Comparison of ENCODE assay signal across 27 cellular contexts in the genomic region with DNA sequence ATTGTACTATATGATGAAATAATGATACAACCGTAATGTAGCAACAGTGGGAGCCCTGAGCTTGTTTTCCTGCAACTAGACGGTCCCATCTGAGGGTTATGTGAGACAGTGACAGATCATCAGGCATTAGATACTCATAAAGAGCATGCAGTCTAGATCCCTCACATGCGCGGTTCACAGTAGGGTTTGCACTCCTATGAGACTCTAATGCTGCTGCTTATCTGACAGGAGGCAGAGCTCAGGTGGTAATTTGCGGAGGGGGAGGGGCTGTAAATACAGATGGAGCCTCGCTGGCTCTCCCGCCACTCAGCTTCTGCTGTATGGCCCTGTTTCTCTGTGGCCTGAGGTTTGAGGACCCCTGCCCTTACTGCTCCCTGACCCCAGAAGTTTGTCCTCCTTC. TPM values are rescaled to one million over a fixed set of nuclear protein-coding genes. Genes with fewer than 3 reads are reported as not detected.
DNase-seq lines count a peak whose midpoint lies in the region; ATAC-seq, FAIRE-seq and TF ChIP-seq lines count a peak whose summit lies in the region.
"Had no signal": no experiment of that assay in that cellular context is flagged by ENCODE, and none has a peak within 500 bp of the region (broad histone marks: within the 10 kb centered on the region; RNA-seq: fewer than 3 reads in every experiment).

No MANE protein-coding gene starts in this region.

- no peaks in the 10 kb centered on the region for H3K36me3 Mint-ChIP-seq in neural crest cell (ENCODE audit: low read depth)

- H3K27me3 Mint-ChIP-seq in neural crest cell (ENCODE audit: low read depth), result peaks cover 2% of the 10 kb centered on the region

- no peak overlapping the region for H2AFZ ChIP-seq in HepG2 (ENCODE audit: low read length)
- H2AFZ ChIP-seq: PC-9 had no signal

- in situ Hi-C loops in HepG2 (cut with HindIII; ENCODE audit: extremely low pct_ligation_motif_present, low pct_unique_long_range_greater_than_20kb), result no loop called here

- H3K9me3 ChIP-seq in HepG2 (ENCODE audit: low read length), result no peaks in the 10 kb centered on the region
- H3K9me3 ChIP-seq: BLaER1, MG63, SJSA1 had no signal

- no peak overlapping the region for H3K4me3 ChIP-seq in HepG2 (replicated peaks in 1 of 3; ENCODE audit: insufficient read depth in 1 of 3, low read depth in 2 of 3, low read length in 3 of 3)
- H3K4me3 ChIP-seq: BLaER1, MG63, PC-9, SJSA1 had no signal

- no peak for DNase-seq in HEK293T (ENCODE audit: extremely low spot score)
- DNase-seq in NCI-H2227 treated with DMSO at 0.1 percent for 48 hours (lab: John Stamatoyannopoulos, UW), result peak; percentile 12
- peak; percentile 19 for DNase-seq in amniotic epithelial cell (ENCODE audit: low read depth)
- DNase-seq in neural crest cell (ENCODE audit: low read depth, low spot score), result no peak
- no peak for DNase-seq in effector CD8-positive, alpha-beta T cell (lab: John Stamatoyannopoulos, UW)
- DNase-seq in D341Med (ENCODE audit: low spot score), result no peak
- no peak for DNase-seq in middle frontal gyrus (ENCODE audit: extremely low spot score, low spot score)
- no peak for DNase-seq in HepG2 (ENCODE audit: low spot score)
- DNase-seq: CD4-positive, CD25-positive, alpha-beta regulatory T cell; KBM-7; MG63; NCI-H1105 treated with DMSO at 0.1 percent for 48 hours; NCI-H1694; NCI-H2029 treated with DMSO at 0.1 percent for 48 hours; NCI-H446; NCI-H526; PC-9; Right ventricle myocardium superior; RPMI8226; T-helper 1 cell had no signal

- CTCF ChIA-PET in HEK293T (lab: Yijun Ruan, JAX) (no interaction called here), HepG2 (lab: Yijun Ruan, JAX; ENCODE audit: low intra/inter-chr PET ratio, low total read pairs) (no interaction called here)

- no peaks in the 10 kb centered on the region for H3K36me3 ChIP-seq in HepG2 (replicated peaks in 1 of 2; ENCODE audit: control insufficient read depth in 1 of 2, insufficient read depth in 2 of 2, low read length in 2 of 2)
- H3K36me3 ChIP-seq: BLaER1, SJSA1 had no signal

- intact Hi-C loops in HepG2 (cut with micrococcal nuclease; ENCODE audit: unreplicated experiment), result no loop called here

- TF ChIP-seq RAD21 in HepG2 (CRISPR knock-in tag; IDR thresholded peaks at IDR 0.05), result no peak

- no peak overlapping the region for H3K27ac ChIP-seq in HepG2 (ENCODE audit: extremely low read length, insufficient read depth, low read length)
- H3K27ac ChIP-seq: BLaER1, PC-9, SJSA1 had no signal

- no peaks in the 10 kb centered on the region for H4K20me1 ChIP-seq in HepG2 (ENCODE audit: insufficient read depth, low read length)
- H4K20me1 ChIP-seq: BLaER1 had no signal

- BruUV-seq in HepG2 (replicated peaks; lab: Mats Ljungman, UMichigan), result no TSS peak

- TF ChIP-seq CTCF in neural crest cell (conservative IDR thresholded peaks at IDR 0.05), result no peak
- no peak for TF ChIP-seq CTCF in HepG2 (CRISPR knock-in tag; IDR thresholded peaks at IDR 0.05)

- peaks cover 11% of the 10 kb centered on the region; the same call in 1 of the 2 replicates for H3K4me1 ChIP-seq in HepG2 (ENCODE audit: insufficient read depth, low read length)

- FAIRE-seq in HepG2 (lab: Jason Lieb, UNC), result no peak
- FAIRE-seq: A204.1, D721Med, GM19239 had no signal

- H3K9ac ChIP-seq in HepG2 (ENCODE audit: insufficient read depth, low read depth, low read length), result no peak overlapping the region
- H3K9ac ChIP-seq: BLaER1 had no signal

- H3K9me3 Mint-ChIP-seq in neural crest cell, result no peaks in the 10 kb centered on the region
- H3K9me3 Mint-ChIP-seq: CD4-positive, CD25-positive, alpha-beta regulatory T cell had no signal

- no peak overlapping the region for H3K4me3 Mint-ChIP-seq in neural crest cell
- H3K4me3 Mint-ChIP-seq: CD4-positive, CD25-positive, alpha-beta regulatory T cell had no signal

- peaks cover 3% of the 10 kb centered on the region in 2 experiments; a peak in 3 of 5 replicates for H3K27me3 ChIP-seq in HepG2 (ENCODE audit: control insufficient read depth in 1 of 2, insufficient read depth in 2 of 2, low read length in 2 of 2)
- H3K27me3 ChIP-seq: BLaER1, MG63, SJSA1 had no signal

- TF ChIP-seq POLR2A in HepG2 (IDR thresholded peaks at IDR 0.05; ENCODE audit: insufficient read depth in 1 of 2, low read depth in 2 of 2, low read length in 2 of 2), result no peak

- ATAC-seq in HepG2, result no peak

- TF ChIP-seq EP300 in HepG2 (IDR thresholded peaks at IDR 0.05; ENCODE audit: low read depth in 2 of 2, low read length in 2 of 2) (no peak), HepG2 (CRISPR knock-in tag; IDR thresholded peaks at IDR 0.05; ENCODE audit: borderline replicate concordance) (no peak)

- POLR2A ChIA-PET in HEK293T (lab: Yijun Ruan, JAX), result no interaction called here
- POLR2A ChIA-PET in HepG2 (lab: Yijun Ruan, JAX), result no interaction called here

- 16% methylated on average over 6 of the region's 7 CpGs for WGBS in HepG2 (ENCODE audit: low lambda C conversion rate)

- no peak overlapping the region for H3K4me2 ChIP-seq in HepG2 (ENCODE audit: low read depth, low read length)
- H3K4me2 ChIP-seq: BLaER1, PC-9 had no signal

- no peaks in the 10 kb centered on the region for H3K79me2 ChIP-seq in HepG2 (ENCODE audit: insufficient read depth, low read length)

- H3K27ac Mint-ChIP-seq in neural crest cell (ENCODE audit: unreplicated experiment), result peak overlapping the region; percentile 35

- H3K4me1 Mint-ChIP-seq in neural crest cell, result peaks cover 13% of the 10 kb centered on the region

TF ChIP-seq in HEK293T, 16 proteins besides CTCF, POLR2A, EP300 and RAD21 (continues in another document):
- no peak for TF ChIP-seq FOXA1 (IDR thresholded peaks at IDR 0.05)

TF ChIP-seq in HepG2, 621 proteins besides CTCF, POLR2A, EP300 and RAD21 (continues in another document):
- TF ChIP-seq ZNF256 (CRISPR knock-in tag; conservative IDR thresholded peaks at IDR 0.05) (no peak), TCF12 (IDR thresholded peaks at IDR 0.05) (no peak), TCF12 (CRISPR knock-in tag; IDR thresholded peaks at IDR 0.05) (no peak), MXD1 (CRISPR knock-in tag; IDR thresholded peaks at IDR 0.05) (no peak), HIVEP1 (CRISPR knock-in tag; IDR thresholded peaks at IDR 0.05) (no peak), HNRNPL (IDR thresholded peaks at IDR 0.05; ENCODE audit: low read depth, low read length) (no peak)

RNA-seq across cellular contexts. Expression of gene EPHX3, which starts 13.7 kb away (rescaled TPM):
- total RNA-seq in neural crest cell (1.0 and 1.1 TPM in 2 replicates), HepG2 (2016; rRNA removed; fragmentation: Illumina TruSeq; extraction: Trizol) (0.07 TPM in 1 of 2 replicates, not detected in the other)
- not detected in 2 replicates for total RNA-seq in HepG2 (2016; cell fraction: cytosol; rRNA removed; fragmentation: Illumina TruSeq; extraction: Trizol; ENCODE audit: low read depth)
- 0.06 TPM in 1 of 2 replicates, not detected in the other for total RNA-seq in HepG2 (2016; cell fraction: insoluble cytoplasmic fraction; rRNA removed; fragmentation: Illumina TruSeq; extraction: Trizol)
- not detected in 2 replicates for total RNA-seq in HepG2 (2016; cell fraction: membrane; rRNA removed; fragmentation: Illumina TruSeq; extraction: Trizol)
- not detected in 2 replicates for total RNA-seq in HepG2 (2016; cell fraction: nucleus; rRNA removed; fragmentation: Illumina TruSeq; extraction: Trizol)
- polyA plus RNA-seq in HepG2 (2011; rRNA removed), result 0.15 and 0.17 TPM in 2 replicates
- 0.04 and 0.05 TPM in 2 replicates for polyA plus RNA-seq in HepG2 (2011; cell fraction: cytosol; rRNA removed)
- 0.78 and 0.82 TPM in 2 replicates for polyA plus RNA-seq in HepG2 (2011; cell fraction: nucleus; rRNA removed)
- polyA plus RNA-seq in HepG2 (2012), result 0.07 TPM in 1 of 2 replicates, not detected in the other
- not detected in 2 replicates for polyA plus RNA-seq in HepG2 (2016; cell fraction: cytosol; fragmentation: Illumina TruSeq; extraction: Trizol; ENCODE audit: low read depth)
- not detected in 2 replicates for polyA plus RNA-seq in HepG2 (2016; cell fraction: insoluble cytoplasmic fraction; fragmentation: Illumina TruSeq; extraction: Trizol; ENCODE audit: low read depth)
- 0.10 TPM in 1 of 2 replicates, not detected in the other for polyA plus RNA-seq in HepG2 (2016; cell fraction: membrane; fragmentation: Illumina TruSeq; extraction: Trizol; ENCODE audit: low read depth)
- not detected in 2 replicates for polyA plus RNA-seq in HepG2 (2016; cell fraction: nucleus; fragmentation: Illumina TruSeq; extraction: Trizol; ENCODE audit: insufficient read depth, low read depth)
- polyA minus RNA-seq in HepG2 (2011; rRNA and poly(A)+ RNA removed; ENCODE audit: low replicate concordance), result 0.76 and 0.96 TPM in 2 replicates
- not detected in 2 replicates for polyA minus RNA-seq in HepG2 (2011; cell fraction: cytosol; rRNA and poly(A)+ RNA removed)
- 0.99 and 1.2 TPM in 2 replicates for polyA minus RNA-seq in HepG2 (2011; cell fraction: nucleus; rRNA and poly(A)+ RNA removed)
- total RNA-seq: HT1080 had no signal
- polyA plus RNA-seq: AG04450; CD4-positive, CD25-positive, alpha-beta regulatory T cell had no signal

RNA-seq across cellular contexts. Expression of gene NOTCH3, which starts 17.7 kb away (rescaled TPM):
- total RNA-seq in neural crest cell, result 125 and 127 TPM in 2 replicates
- 0.09 TPM in 1 of 2 replicates, not detected in the other for total RNA-seq in HepG2 (2016; rRNA removed; fragmentation: Illumina TruSeq; extraction: Trizol)
- under 0.01 TPM in 1 of 2 replicates, not detected in the other for total RNA-seq in HepG2 (2016; cell fraction: cytosol; rRNA removed; fragmentation: Illumina TruSeq; extraction: Trizol; ENCODE audit: low read depth)
- 0.09 TPM in 1 of 2 replicates, not detected in the other for total RNA-seq in HepG2 (2016; cell fraction: insoluble cytoplasmic fraction; rRNA removed; fragmentation: Illumina TruSeq; extraction: Trizol)
- total RNA-seq in HepG2 (2016; cell fraction: membrane; rRNA removed; fragmentation: Illumina TruSeq; extraction: Trizol), result 0.03 TPM in 2 replicates
- 0.44 and 0.93 TPM in 2 replicates for total RNA-seq in HepG2 (2016; cell fraction: nucleus; rRNA removed; fragmentation: Illumina TruSeq; extraction: Trizol)
- 0.28 and 0.43 TPM in 2 replicates for polyA plus RNA-seq in HepG2 (2011; rRNA removed)
- polyA plus RNA-seq in HepG2 (2011; cell fraction: cytosol; rRNA removed), result 0.09 and 0.27 TPM in 2 replicates
- 1.4 and 2.1 TPM in 2 replicates for polyA plus RNA-seq in HepG2 (2011; cell fraction: nucleus; rRNA removed)
- 0.20 and 0.63 TPM in 2 replicates for polyA plus RNA-seq in HepG2 (2012)
- polyA plus RNA-seq in HepG2 (2016; cell fraction: cytosol; fragmentation: Illumina TruSeq; extraction: Trizol; ENCODE audit: low read depth), result 0.01 and 0.02 TPM in 2 replicates
- 0.04 TPM in 1 of 2 replicates, not detected in the other for polyA plus RNA-seq in HepG2 (2016; cell fraction: insoluble cytoplasmic fraction; fragmentation: Illumina TruSeq; extraction: Trizol; ENCODE audit: low read depth)
- polyA plus RNA-seq in HepG2 (2016; cell fraction: membrane; fragmentation: Illumina TruSeq; extraction: Trizol; ENCODE audit: low read depth), result 0.01 and 0.05 TPM in 2 replicates
- 0.29 and 0.71 TPM in 2 replicates for polyA plus RNA-seq in HepG2 (2016; cell fraction: nucleus; fragmentation: Illumina TruSeq; extraction: Trizol; ENCODE audit: insufficient read depth, low read depth)
- polyA minus RNA-seq in HepG2 (2011; rRNA and poly(A)+ RNA removed; ENCODE audit: low replicate concordance), result 0.54 and 1.5 TPM in 2 replicates
- polyA minus RNA-seq in HepG2 (2011; cell fraction: cytosol; rRNA and poly(A)+ RNA removed), result 0.70 and 0.79 TPM in 2 replicates
- polyA minus RNA-seq in HepG2 (2011; cell fraction: nucleus; rRNA and poly(A)+ RNA removed), result 0.50 and 1.9 TPM in 2 replicates
- total RNA-seq: CD4-positive, CD25-positive, alpha-beta regulatory T cell had no signal
- polyA plus RNA-seq: CD4-positive, CD25-positive, alpha-beta regulatory T cell had no signal

Comparison
In these comparisons a context has a peak if more than half of its experiments do, and no peak if none do; other contexts are left out.
1. DNase-seq: peak in NCI-H2227 treated with DMSO at 0.1 percent for 48 hours (single experiment) and amniotic epithelial cell (single experiment); none in HEK293T (single experiment), neural crest cell (single experiment), effector CD8-positive, alpha-beta T cell (single experiment), D341Med (single experiment), middle frontal gyrus (single experiment) and HepG2 (single experiment).
2. RNA of gene NOTCH3, which starts 17.7 kb away (total RNA-seq): 125 to 127 TPM in neural crest cell; under 0.01 to 0.93 TPM in HepG2; every median in the first group is over 10 times any median in the second.